ENCODE assay signal across 1 cellular context in genomic region chr5:76458492-76458863, GRCh38.
TF ChIP-seq lines count a peak whose summit lies in the region.

No MANE protein-coding gene starts in this region.

TF ChIP-seq in A549, 52 proteins besides CTCF, POLR2A, EP300 and RAD21 (continued from another document):
- TF ChIP-seq PHF8 (IDR thresholded peaks at IDR 0.05; ENCODE audit: borderline replicate concordance, low read depth) (no peak), RNF2 (IDR thresholded peaks at IDR 0.05; ENCODE audit: borderline replicate concordance, low read depth) (no peak), HOXB13 (CRISPR knock-in tag; IDR thresholded peaks at IDR 0.05; ENCODE audit: low read depth) (no peak)
